ENCODE assay signal across 2 cellular contexts in genomic region chr7:131524699-131525098, GRCh38.
TF ChIP-seq lines count a peak whose summit lies in the region.

No MANE protein-coding gene starts in this region.

TF ChIP-seq in IMR-90, 13 proteins besides CTCF, POLR2A, EP300 and RAD21:
- TF ChIP-seq MAZ (IDR thresholded peaks at IDR 0.05; ENCODE audit: borderline replicate concordance, low read depth, low read length): no peak
- TF ChIP-seq BHLHE40 (IDR thresholded peaks at IDR 0.05; ENCODE audit: low read depth, low read length): no peak
- TF ChIP-seq CHD1 (IDR thresholded peaks at IDR 0.05; ENCODE audit: low read depth, low read length): no peak
- TF ChIP-seq MAFK (IDR thresholded peaks at IDR 0.05; ENCODE audit: low read depth, low read length): peak; percentile 76
- TF ChIP-seq ELK1 (IDR thresholded peaks at IDR 0.05; ENCODE audit: borderline replicate concordance, low read depth, low read length): no peak
- TF ChIP-seq CEBPB (IDR thresholded peaks at IDR 0.05; ENCODE audit: low read depth, low read length): no peak
- no peak for TF ChIP-seq FOS (IDR thresholded peaks at IDR 0.05; ENCODE audit: low read depth, low read length)

TF ChIP-seq in H1, 55 proteins besides CTCF, POLR2A, EP300 and RAD21:
- TF ChIP-seq MAFK (IDR thresholded peaks at IDR 0.05; ENCODE audit: low read depth, low read length) (peak; percentile 16; the same call in 1 of the 2 replicates), JUN (IDR thresholded peaks at IDR 0.05; ENCODE audit: low read depth, low read length) (no peak)
